28 cellular contexts compared by ENCODE assay signal in genomic region chr10:21907436-21907835, GRCh38.
"Had no signal": no experiment of that assay in that cellular context is flagged by ENCODE, and none has a peak within 500 bp of the region (broad histone marks: within the 10 kb centered on the region; RNA-seq: fewer than 3 reads in every experiment).

No MANE protein-coding gene starts in this region.

- H3K36me3 ChIP-seq: neural progenitor cell, ovary, right lobe of liver, uterus had no signal

- DNase-seq: natural killer cell; occipital lobe; ovary; posterior cingulate gyrus; psoas muscle; right cardiac atrium; right lobe of liver; sigmoid colon; spleen; stimulated activated CD4-positive, alpha-beta T cell treated with anti-CD3 and anti-CD28 coated beads, Interleukin-12 subunit alpha, Interleukin-12 subunit beta, amount 100 ng/mL, for 4 hours; stimulated activated CD4-positive, alpha-beta T cell treated with anti-CD3 and anti-CD28 coated beads, Interleukin-1b, Interleukin-23, amount 100 ng/mL, for 48 hours; stimulated activated CD4-positive, alpha-beta T cell treated with anti-CD3 and anti-CD28 coated beads, Interleukin-4, amount 100 ng/mL, for 1 hour; stimulated activated CD4-positive, alpha-beta T cell treated with anti-CD3 and anti-CD28 coated beads, Interleukin-4, amount 100 ng/mL, for 4 hours; stimulated activated CD8-positive, alpha-beta memory T cell treated with anti-CD3 and anti-CD28 coated beads, Interleukin-4, amount 100 ng/mL, for 48 hours; stimulated activated naive CD4-positive, alpha-beta T cell; stimulated activated naive CD8-positive, alpha-beta T cell treated with anti-CD3 and anti-CD28 coated beads, Interleukin-15, amount 100 ng/mL, for 72 hours; stimulated activated naive CD8-positive, alpha-beta T cell treated with anti-CD3 and anti-CD28 coated beads, Interleukin-15, Interleukin-2, amounts not matched to agents 100 U/mL and 50 U/mL, for 24 hours; substantia nigra; testis; tibial artery; transverse colon; upper lobe of right lung; uterus had no signal

- ATAC-seq: natural killer cell; psoas muscle; right cardiac atrium; right lobe of liver; stimulated activated memory B cell treated with anti-CD40 and anti-IgM and Interleukin-4, amounts not matched to agents 10 μg/mL and 1 μg/mL and 100 μg/mL, for 72 hours; stimulated activated naive CD8-positive, alpha-beta T cell treated with anti-CD3 and anti-CD28 coated beads, Interleukin-15, amount 100 ng/mL, for 72 hours; stimulated activated naive CD8-positive, alpha-beta T cell treated with anti-CD3 and anti-CD28 coated beads, Interleukin-15, Interleukin-2, amounts not matched to agents 100 U/mL and 50 U/mL, for 24 hours; upper lobe of right lung had no signal

- H3K27ac ChIP-seq: neural progenitor cell, ovary, parathyroid adenoma, psoas muscle, right lobe of liver, sigmoid colon, spleen, suprapubic skin, testis, tibial artery, transverse colon, upper lobe of right lung, uterus had no signal

- H3K27me3 ChIP-seq: neural progenitor cell, ovary, right lobe of liver, sigmoid colon, spleen, suprapubic skin, testis, tibial artery, transverse colon, upper lobe of right lung, uterus had no signal

- H3K4me3 ChIP-seq: neural progenitor cell, ovary, psoas muscle, right lobe of liver, sigmoid colon, smooth muscle cell, spleen, suprapubic skin, testis, tibial artery, transverse colon, upper lobe of right lung, uterus had no signal

- H3K9me3 ChIP-seq: ovary, psoas muscle, right lobe of liver, sigmoid colon, spleen, suprapubic skin, testis, tibial artery, transverse colon, upper lobe of right lung, uterus had no signal

- H3K4me1 ChIP-seq: parathyroid adenoma, psoas muscle, right lobe of liver, sigmoid colon, spleen, suprapubic skin, testis, tibial artery, transverse colon, upper lobe of right lung, uterus had no signal
